2 cellular contexts compared by ENCODE assay signal in genomic region chr7:17098515-17098914, GRCh38.
TF ChIP-seq lines count a peak whose summit lies in the region.

No MANE protein-coding gene starts in this region.

TF ChIP-seq in liver, 16 proteins besides CTCF, POLR2A, EP300 and RAD21 (continued from another document):
- TF ChIP-seq ZBTB33 (IDR thresholded peaks at IDR 0.05) (no peak), EGR1 (IDR thresholded peaks at IDR 0.05; ENCODE audit: low read depth in 2 of 2) (no peak), REST (IDR thresholded peaks at IDR 0.05) (no peak), HNF4A (conservative IDR thresholded peaks at IDR 0.05) (no peak), GABPA (IDR thresholded peaks at IDR 0.05 in 1 of 2, conservative IDR thresholded peaks at IDR 0.05 in 1 of 2) (no peak), NR2F2 (IDR thresholded peaks at IDR 0.05) (no peak)

TF ChIP-seq in HepG2, 621 proteins besides CTCF, POLR2A, EP300 and RAD21 (continued from another document):
- TF ChIP-seq, protein P1, sequence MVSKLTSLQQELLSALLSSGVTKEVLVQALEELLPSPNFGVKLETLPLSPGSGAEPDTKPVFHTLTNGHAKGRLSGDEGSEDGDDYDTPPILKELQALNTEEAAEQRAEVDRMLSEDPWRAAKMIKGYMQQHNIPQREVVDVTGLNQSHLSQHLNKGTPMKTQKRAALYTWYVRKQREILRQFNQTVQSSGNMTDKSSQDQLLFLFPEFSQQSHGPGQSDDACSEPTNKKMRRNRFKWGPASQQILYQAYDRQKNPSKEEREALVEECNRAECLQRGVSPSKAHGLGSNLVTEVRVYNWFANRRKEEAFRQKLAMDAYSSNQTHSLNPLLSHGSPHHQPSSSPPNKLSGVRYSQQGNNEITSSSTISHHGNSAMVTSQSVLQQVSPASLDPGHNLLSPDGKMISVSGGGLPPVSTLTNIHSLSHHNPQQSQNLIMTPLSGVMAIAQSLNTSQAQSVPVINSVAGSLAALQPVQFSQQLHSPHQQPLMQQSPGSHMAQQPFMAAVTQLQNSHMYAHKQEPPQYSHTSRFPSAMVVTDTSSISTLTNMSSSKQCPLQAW (CRISPR knock-in tag; IDR thresholded peaks at IDR 0.05) = no peak
- TF ChIP-seq ZNF615 (CRISPR knock-in tag; IDR thresholded peaks at IDR 0.05; ENCODE audit: borderline replicate concordance) (no peak), KLF16 (CRISPR knock-in tag; IDR thresholded peaks at IDR 0.05) (no peak), REPIN1 (CRISPR knock-in tag; IDR thresholded peaks at IDR 0.05; ENCODE audit: borderline replicate concordance, low read depth) (no peak), FIP1L1 (IDR thresholded peaks at IDR 0.05; ENCODE audit: borderline replicate concordance, insufficient read depth, low read depth, low read length) (no peak), GATAD1 (CRISPR knock-in tag; IDR thresholded peaks at IDR 0.05) (no peak), HDAC2 (CRISPR knock-in tag; IDR thresholded peaks at IDR 0.05) (no peak), KAT2B (IDR thresholded peaks at IDR 0.05; ENCODE audit: borderline replicate concordance, low read depth, low read length) (no peak), MYNN (CRISPR knock-in tag; IDR thresholded peaks at IDR 0.05; ENCODE audit: low read depth) (no peak), GTF2F1 (IDR thresholded peaks at IDR 0.05; ENCODE audit: low read length) (no peak), GPN1 (CRISPR knock-in tag; IDR thresholded peaks at IDR 0.05; ENCODE audit: borderline replicate concordance) (no peak)
- TF ChIP-seq, protein P2, sequence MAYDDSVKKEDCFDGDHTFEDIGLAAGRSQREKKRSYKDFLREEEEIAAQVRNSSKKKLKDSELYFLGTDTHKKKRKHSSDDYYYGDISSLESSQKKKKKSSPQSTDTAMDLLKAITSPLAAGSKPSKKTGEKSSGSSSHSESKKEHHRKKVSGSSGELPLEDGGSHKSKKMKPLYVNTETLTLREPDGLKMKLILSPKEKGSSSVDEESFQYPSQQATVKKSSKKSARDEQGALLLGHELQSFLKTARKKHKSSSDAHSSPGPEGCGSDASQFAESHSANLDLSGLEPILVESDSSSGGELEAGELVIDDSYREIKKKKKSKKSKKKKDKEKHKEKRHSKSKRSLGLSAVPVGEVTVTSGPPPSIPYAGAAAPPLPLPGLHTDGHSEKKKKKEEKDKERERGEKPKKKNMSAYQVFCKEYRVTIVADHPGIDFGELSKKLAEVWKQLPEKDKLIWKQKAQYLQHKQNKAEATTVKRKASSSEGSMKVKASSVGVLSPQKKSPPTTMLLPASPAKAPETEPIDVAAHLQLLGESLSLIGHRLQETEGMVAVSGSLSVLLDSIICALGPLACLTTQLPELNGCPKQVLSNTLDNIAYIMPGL (CRISPR knock-in tag; IDR thresholded peaks at IDR 0.05; ENCODE audit: borderline replicate concordance in 1 of 2, low read depth in 1 of 2) = no peak
